Comparison of ENCODE assay signal across 1 cellular context in genomic region chr2:43995733-43996533, GRCh38.
TF ChIP-seq lines count a peak whose summit lies in the region.

Gene LRPPRC, minus strand, starts transcription at chr2:43995989. Its CDS starts 42 bp downstream, at chr2:43995947.

TF ChIP-seq in GM23338, 12 proteins besides CTCF, POLR2A, EP300 and RAD21 (continued from another document):
- TF ChIP-seq ZNF462 (CRISPR knock-in tag; IDR thresholded peaks at IDR 0.05) (no peak), REST (IDR thresholded peaks at IDR 0.05; ENCODE audit: unreplicated experiment) (no peak)
